ENCODE assay signal across 1 cellular context in genomic region chr1:229507951-229508822, GRCh38.
TF ChIP-seq lines count a peak whose summit lies in the region.

NUP133 (minus strand) TSS chr1:229508341; CDS start chr1:229508249, 92 bp downstream.

TF ChIP-seq in K562, 482 proteins besides CTCF, POLR2A, EP300 and RAD21 (continued from another document and continues in another):
- TF ChIP-seq BRF2 (IDR thresholded peaks at IDR 0.05; ENCODE audit: borderline replicate concordance, insufficient read depth, insufficient read length) (no peak), PTBP1 (IDR thresholded peaks at IDR 0.05; ENCODE audit: low read depth, low read length) (no peak), GTF2A2 (tag; IDR thresholded peaks at IDR 0.05) (no peak), FOXA3 (CRISPR knock-in tag; conservative IDR thresholded peaks at IDR 0.05 in 1 of 2, IDR thresholded peaks at IDR 0.05 in 1 of 2) (0 out of 4 replicates have a peak, but pooled peaks of 1 of the 2 experiments have one; percentile 21), SMARCA4 (IDR thresholded peaks at IDR 0.05) (peak; percentile 40; the same call in 1 of the 2 replicates), POLR3A (IDR thresholded peaks at IDR 0.05; ENCODE audit: borderline replicate concordance, extremely low read depth, insufficient read depth, insufficient read length) (no peak), RBM34 (IDR thresholded peaks at IDR 0.05; ENCODE audit: borderline replicate concordance, insufficient read depth, low read length) (no peak), ZNF316 (IDR thresholded peaks at IDR 0.05) (no peak; the same call in 1 of the 2 replicates), MXI1 (IDR thresholded peaks at IDR 0.05; ENCODE audit: low read depth, low read length) (peak; percentile 78), CHCHD3 (CRISPR knock-in tag; IDR thresholded peaks at IDR 0.05) (no peak), ZBTB34 (CRISPR knock-in tag; IDR thresholded peaks at IDR 0.05) (no peak), ETV6 (IDR thresholded peaks at IDR 0.05; ENCODE audit: borderline replicate concordance in 1 of 2, low read depth in 2 of 2, low read length in 1 of 2) (no peak), ETV6 (CRISPR knock-in tag; IDR thresholded peaks at IDR 0.05; ENCODE audit: borderline replicate concordance) (no peak), SAFB2 (IDR thresholded peaks at IDR 0.05; ENCODE audit: borderline replicate concordance, low read depth, low read length, severe bottlenecking) (no peak), CCNT2 (IDR thresholded peaks at IDR 0.05; ENCODE audit: borderline replicate concordance, extremely low read depth, insufficient read length, low read depth, low read length) (peak; percentile 90), ZBTB49 (CRISPR knock-in tag; IDR thresholded peaks at IDR 0.05; ENCODE audit: borderline replicate concordance) (no peak), NCOA1 (IDR thresholded peaks at IDR 0.05; ENCODE audit: low read depth) (no peak; the same call in 1 of the 2 replicates), ARID4B (CRISPR knock-in tag; IDR thresholded peaks at IDR 0.05) (peak; percentile 76; the same call in 1 of the 2 replicates), TEAD1 (CRISPR knock-in tag; IDR thresholded peaks at IDR 0.05) (no peak; a peak in 2 of 4 replicates), ESRRB (CRISPR knock-in tag; IDR thresholded peaks at IDR 0.05; ENCODE audit: borderline replicate concordance) (no peak), SRF (CRISPR knock-in tag; IDR thresholded peaks at IDR 0.05) (no peak), ZNF436 (CRISPR knock-in tag; IDR thresholded peaks at IDR 0.05) (no peak), HCFC1 (IDR thresholded peaks at IDR 0.05; ENCODE audit: low read depth, low read length) (peak; percentile 83), SMARCE1 (IDR thresholded peaks at IDR 0.05) (no peak), ESRRA (IDR thresholded peaks at IDR 0.05; ENCODE audit: borderline replicate concordance, low read depth) (peak; percentile 92; the same call in 1 of the 2 replicates), DMBX1 (CRISPR knock-in tag; IDR thresholded peaks at IDR 0.05; ENCODE audit: borderline replicate concordance) (peak; percentile 39; the same call in 1 of the 2 replicates), KDM5B (IDR thresholded peaks at IDR 0.05; ENCODE audit: insufficient replicate concordance, low read depth, low read length) (peak; percentile 96), MEF2A (IDR thresholded peaks at IDR 0.05; ENCODE audit: control insufficient read depth, low read depth, low read length) (0 out of 2 replicates have a peak, but pooled peaks have one; percentile 0), MBD2 (IDR thresholded peaks at IDR 0.05; ENCODE audit: borderline replicate concordance, low read depth) (peak; percentile 83), U2AF1 (optimal IDR thresholded peaks at IDR 0.05; ENCODE audit: low read depth, low read length) (peak; percentile 58), MAFK (IDR thresholded peaks at IDR 0.05; ENCODE audit: low read length) (peak; percentile 11)
- TF ChIP-seq, protein P1, sequence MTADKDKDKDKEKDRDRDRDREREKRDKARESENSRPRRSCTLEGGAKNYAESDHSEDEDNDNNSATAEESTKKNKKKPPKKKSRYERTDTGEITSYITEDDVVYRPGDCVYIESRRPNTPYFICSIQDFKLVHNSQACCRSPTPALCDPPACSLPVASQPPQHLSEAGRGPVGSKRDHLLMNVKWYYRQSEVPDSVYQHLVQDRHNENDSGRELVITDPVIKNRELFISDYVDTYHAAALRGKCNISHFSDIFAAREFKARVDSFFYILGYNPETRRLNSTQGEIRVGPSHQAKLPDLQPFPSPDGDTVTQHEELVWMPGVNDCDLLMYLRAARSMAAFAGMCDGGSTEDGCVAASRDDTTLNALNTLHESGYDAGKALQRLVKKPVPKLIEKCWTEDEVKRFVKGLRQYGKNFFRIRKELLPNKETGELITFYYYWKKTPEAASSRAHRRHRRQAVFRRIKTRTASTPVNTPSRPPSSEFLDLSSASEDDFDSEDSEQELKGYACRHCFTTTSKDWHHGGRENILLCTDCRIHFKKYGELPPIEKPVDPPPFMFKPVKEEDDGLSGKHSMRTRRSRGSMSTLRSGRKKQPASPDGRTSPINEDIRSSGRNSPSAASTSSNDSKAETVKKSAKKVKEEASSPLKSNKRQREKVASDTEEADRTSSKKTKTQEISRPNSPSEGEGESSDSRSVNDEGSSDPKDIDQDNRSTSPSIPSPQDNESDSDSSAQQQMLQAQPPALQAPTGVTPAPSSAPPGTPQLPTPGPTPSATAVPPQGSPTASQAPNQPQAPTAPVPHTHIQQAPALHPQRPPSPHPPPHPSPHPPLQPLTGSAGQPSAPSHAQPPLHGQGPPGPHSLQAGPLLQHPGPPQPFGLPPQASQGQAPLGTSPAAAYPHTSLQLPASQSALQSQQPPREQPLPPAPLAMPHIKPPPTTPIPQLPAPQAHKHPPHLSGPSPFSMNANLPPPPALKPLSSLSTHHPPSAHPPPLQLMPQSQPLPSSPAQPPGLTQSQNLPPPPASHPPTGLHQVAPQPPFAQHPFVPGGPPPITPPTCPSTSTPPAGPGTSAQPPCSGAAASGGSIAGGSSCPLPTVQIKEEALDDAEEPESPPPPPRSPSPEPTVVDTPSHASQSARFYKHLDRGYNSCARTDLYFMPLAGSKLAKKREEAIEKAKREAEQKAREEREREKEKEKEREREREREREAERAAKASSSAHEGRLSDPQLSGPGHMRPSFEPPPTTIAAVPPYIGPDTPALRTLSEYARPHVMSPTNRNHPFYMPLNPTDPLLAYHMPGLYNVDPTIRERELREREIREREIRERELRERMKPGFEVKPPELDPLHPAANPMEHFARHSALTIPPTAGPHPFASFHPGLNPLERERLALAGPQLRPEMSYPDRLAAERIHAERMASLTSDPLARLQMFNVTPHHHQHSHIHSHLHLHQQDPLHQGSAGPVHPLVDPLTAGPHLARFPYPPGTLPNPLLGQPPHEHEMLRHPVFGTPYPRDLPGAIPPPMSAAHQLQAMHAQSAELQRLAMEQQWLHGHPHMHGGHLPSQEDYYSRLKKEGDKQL (CRISPR knock-in tag; IDR thresholded peaks at IDR 0.05; ENCODE audit: borderline replicate concordance) = 0 out of 2 replicates have a peak, but pooled peaks have one; percentile 55
- TF ChIP-seq, protein P2, sequence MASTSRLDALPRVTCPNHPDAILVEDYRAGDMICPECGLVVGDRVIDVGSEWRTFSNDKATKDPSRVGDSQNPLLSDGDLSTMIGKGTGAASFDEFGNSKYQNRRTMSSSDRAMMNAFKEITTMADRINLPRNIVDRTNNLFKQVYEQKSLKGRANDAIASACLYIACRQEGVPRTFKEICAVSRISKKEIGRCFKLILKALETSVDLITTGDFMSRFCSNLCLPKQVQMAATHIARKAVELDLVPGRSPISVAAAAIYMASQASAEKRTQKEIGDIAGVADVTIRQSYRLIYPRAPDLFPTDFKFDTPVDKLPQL (IDR thresholded peaks at IDR 0.05; ENCODE audit: extremely low read depth, insufficient read length) = peak; percentile 85
- TF ChIP-seq, protein P3, sequence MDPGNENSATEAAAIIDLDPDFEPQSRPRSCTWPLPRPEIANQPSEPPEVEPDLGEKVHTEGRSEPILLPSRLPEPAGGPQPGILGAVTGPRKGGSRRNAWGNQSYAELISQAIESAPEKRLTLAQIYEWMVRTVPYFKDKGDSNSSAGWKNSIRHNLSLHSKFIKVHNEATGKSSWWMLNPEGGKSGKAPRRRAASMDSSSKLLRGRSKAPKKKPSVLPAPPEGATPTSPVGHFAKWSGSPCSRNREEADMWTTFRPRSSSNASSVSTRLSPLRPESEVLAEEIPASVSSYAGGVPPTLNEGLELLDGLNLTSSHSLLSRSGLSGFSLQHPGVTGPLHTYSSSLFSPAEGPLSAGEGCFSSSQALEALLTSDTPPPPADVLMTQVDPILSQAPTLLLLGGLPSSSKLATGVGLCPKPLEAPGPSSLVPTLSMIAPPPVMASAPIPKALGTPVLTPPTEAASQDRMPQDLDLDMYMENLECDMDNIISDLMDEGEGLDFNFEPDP (CRISPR knock-in tag; IDR thresholded peaks at IDR 0.05) = no peak
- TF ChIP-seq, protein P4, sequence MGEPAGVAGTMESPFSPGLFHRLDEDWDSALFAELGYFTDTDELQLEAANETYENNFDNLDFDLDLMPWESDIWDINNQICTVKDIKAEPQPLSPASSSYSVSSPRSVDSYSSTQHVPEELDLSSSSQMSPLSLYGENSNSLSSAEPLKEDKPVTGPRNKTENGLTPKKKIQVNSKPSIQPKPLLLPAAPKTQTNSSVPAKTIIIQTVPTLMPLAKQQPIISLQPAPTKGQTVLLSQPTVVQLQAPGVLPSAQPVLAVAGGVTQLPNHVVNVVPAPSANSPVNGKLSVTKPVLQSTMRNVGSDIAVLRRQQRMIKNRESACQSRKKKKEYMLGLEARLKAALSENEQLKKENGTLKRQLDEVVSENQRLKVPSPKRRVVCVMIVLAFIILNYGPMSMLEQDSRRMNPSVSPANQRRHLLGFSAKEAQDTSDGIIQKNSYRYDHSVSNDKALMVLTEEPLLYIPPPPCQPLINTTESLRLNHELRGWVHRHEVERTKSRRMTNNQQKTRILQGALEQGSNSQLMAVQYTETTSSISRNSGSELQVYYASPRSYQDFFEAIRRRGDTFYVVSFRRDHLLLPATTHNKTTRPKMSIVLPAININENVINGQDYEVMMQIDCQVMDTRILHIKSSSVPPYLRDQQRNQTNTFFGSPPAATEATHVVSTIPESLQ (CRISPR knock-in tag; IDR thresholded peaks at IDR 0.05) = peak; percentile 26; the same call in 1 of the 2 replicates
- TF ChIP-seq, protein P5, sequence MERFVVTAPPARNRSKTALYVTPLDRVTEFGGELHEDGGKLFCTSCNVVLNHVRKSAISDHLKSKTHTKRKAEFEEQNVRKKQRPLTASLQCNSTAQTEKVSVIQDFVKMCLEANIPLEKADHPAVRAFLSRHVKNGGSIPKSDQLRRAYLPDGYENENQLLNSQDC (CRISPR knock-in tag; IDR thresholded peaks at IDR 0.05) = peak; percentile 62; the same call in 1 of the 2 replicates
- TF ChIP-seq, protein P6, sequence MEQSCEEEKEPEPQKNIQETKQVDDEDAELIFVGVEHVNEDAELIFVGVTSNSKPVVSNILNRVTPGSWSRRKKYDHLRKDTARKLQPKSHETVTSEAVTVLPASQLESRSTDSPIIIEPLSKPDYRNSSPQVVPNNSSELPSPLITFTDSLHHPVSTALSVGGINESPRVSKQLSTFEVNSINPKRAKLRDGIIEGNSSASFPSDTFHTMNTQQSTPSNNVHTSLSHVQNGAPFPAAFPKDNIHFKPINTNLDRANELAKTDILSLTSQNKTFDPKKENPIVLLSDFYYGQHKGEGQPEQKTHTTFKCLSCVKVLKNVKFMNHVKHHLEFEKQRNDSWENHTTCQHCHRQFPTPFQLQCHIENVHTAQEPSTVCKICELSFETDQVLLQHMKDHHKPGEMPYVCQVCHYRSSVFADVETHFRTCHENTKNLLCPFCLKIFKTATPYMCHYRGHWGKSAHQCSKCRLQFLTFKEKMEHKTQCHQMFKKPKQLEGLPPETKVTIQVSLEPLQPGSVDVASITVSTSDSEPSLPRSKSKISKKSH (CRISPR knock-in tag; IDR thresholded peaks at IDR 0.05) = no peak
